Comparison of ENCODE assay signal across 15 cellular contexts in genomic region chr12:40314927-40315326, GRCh38.
"Had no signal": no experiment of that assay in that cellular context is flagged by ENCODE, and none has a peak within 500 bp of the region (broad histone marks: within the 10 kb centered on the region; RNA-seq: fewer than 3 reads in every experiment).

No MANE protein-coding gene starts in this region.

- H3K9me3 ChIP-seq: esophagus muscularis mucosa, right atrium auricular region, tibial nerve had no signal

- H3K36me3 Mint-ChIP-seq: immature natural killer cell; naive thymus-derived CD4-positive, alpha-beta T cell; stimulated activated effector memory CD8-positive, alpha-beta T cell treated with anti-CD3 and anti-CD28 coated beads, Interleukin-12 subunit alpha, Interleukin-12 subunit beta, amount 100 ng/mL, for 72 hours had no signal

- H3K27ac ChIP-seq: dorsolateral prefrontal cortex, esophagus muscularis mucosa, right atrium auricular region, tibial nerve, VCaP had no signal

- H3K9me3 Mint-ChIP-seq: naive thymus-derived CD4-positive, alpha-beta T cell; stimulated activated effector memory CD8-positive, alpha-beta T cell treated with anti-CD3 and anti-CD28 coated beads, Interleukin-12 subunit alpha, Interleukin-12 subunit beta, amount 100 ng/mL, for 72 hours had no signal

- H3K27ac Mint-ChIP-seq: activated CD4-positive, alpha-beta T cell treated with anti-CD3 and anti-CD28 coated beads for 36 hours; activated CD8-positive, alpha-beta T cell treated with anti-CD3 and anti-CD28 coated beads, Interleukin-2, amount 10 ng/mL, durations not matched to agents 7 days and 5 days; immature natural killer cell; naive thymus-derived CD4-positive, alpha-beta T cell; stimulated activated effector memory CD8-positive, alpha-beta T cell treated with anti-CD3 and anti-CD28 coated beads, Interleukin-12 subunit alpha, Interleukin-12 subunit beta, amount 100 ng/mL, for 72 hours had no signal

- H3K4me1 Mint-ChIP-seq: activated CD4-positive, alpha-beta T cell treated with anti-CD3 and anti-CD28 coated beads for 36 hours; immature natural killer cell; naive thymus-derived CD4-positive, alpha-beta T cell; stimulated activated effector memory CD8-positive, alpha-beta T cell treated with anti-CD3 and anti-CD28 coated beads, Interleukin-12 subunit alpha, Interleukin-12 subunit beta, amount 100 ng/mL, for 72 hours had no signal

- H3K4me1 ChIP-seq: right atrium auricular region, tibial nerve had no signal

- H3K36me3 ChIP-seq: right atrium auricular region had no signal

- DNase-seq: activated CD4-positive, alpha-beta T cell treated with anti-CD3 and anti-CD28 coated beads for 36 hours; activated CD8-positive, alpha-beta memory T cell treated with anti-CD3 and anti-CD28 coated beads, Interleukin-2, amount 50 U/mL, for 48 hours; activated CD8-positive, alpha-beta T cell treated with anti-CD3 and anti-CD28 coated beads, Interleukin-2, amount 10 ng/mL, durations not matched to agents 7 days and 5 days; aorta; dorsolateral prefrontal cortex; glutamatergic neuron; immature natural killer cell; naive thymus-derived CD4-positive, alpha-beta T cell; small intestine had no signal

- H3K27me3 Mint-ChIP-seq: activated CD4-positive, alpha-beta T cell treated with anti-CD3 and anti-CD28 coated beads for 36 hours; naive thymus-derived CD4-positive, alpha-beta T cell had no signal

- H3K27me3 ChIP-seq: dorsolateral prefrontal cortex, esophagus muscularis mucosa, right atrium auricular region, tibial nerve had no signal

- H3K4me3 Mint-ChIP-seq: activated CD4-positive, alpha-beta T cell treated with anti-CD3 and anti-CD28 coated beads for 36 hours; activated CD8-positive, alpha-beta T cell treated with anti-CD3 and anti-CD28 coated beads, Interleukin-2, amount 10 ng/mL, durations not matched to agents 7 days and 5 days; immature natural killer cell; naive thymus-derived CD4-positive, alpha-beta T cell; stimulated activated effector memory CD8-positive, alpha-beta T cell treated with anti-CD3 and anti-CD28 coated beads, Interleukin-12 subunit alpha, Interleukin-12 subunit beta, amount 100 ng/mL, for 72 hours had no signal

- H3K4me3 ChIP-seq: esophagus muscularis mucosa, right atrium auricular region, tibial nerve had no signal

- FAIRE-seq: bronchial epithelial cell, small intestine had no signal

- ATAC-seq: activated CD4-positive, alpha-beta T cell treated with anti-CD3 and anti-CD28 coated beads for 36 hours; activated CD8-positive, alpha-beta T cell treated with anti-CD3 and anti-CD28 coated beads, Interleukin-2, amount 10 ng/mL, durations not matched to agents 7 days and 5 days; naive thymus-derived CD4-positive, alpha-beta T cell; stimulated activated effector memory CD8-positive, alpha-beta T cell treated with anti-CD3 and anti-CD28 coated beads, Interleukin-12 subunit alpha, Interleukin-12 subunit beta, amount 100 ng/mL, for 72 hours had no signal
